In genomic region chr6:161130606-161131005, GRCh38 we compare ENCODE assay signal across 29 cellular contexts.
DNase-seq lines count a peak whose midpoint lies in the region; ATAC-seq and TF ChIP-seq lines count a peak whose summit lies in the region.
"Had no signal": no experiment of that assay in that cellular context is flagged by ENCODE, and none has a peak within 500 bp of the region (broad histone marks: within the 10 kb centered on the region; RNA-seq: fewer than 3 reads in every experiment).

No MANE protein-coding gene starts in this region.

- peaks cover 18% of the 10 kb centered on the region for H3K4me1 Mint-ChIP-seq in activated naive CD8-positive, alpha-beta T cell (ENCODE audit: low read depth)
- peaks cover 16% of the 10 kb centered on the region for H3K4me1 Mint-ChIP-seq in activated naive CD8-positive, alpha-beta T cell treated with anti-CD3 and anti-CD28 coated beads, Interleukin-2, amount 50 U/mL, for 24 hours
- peaks cover 41% of the 10 kb centered on the region for H3K4me1 Mint-ChIP-seq in dendritic cell treated with granulocyte-macrophage colony-stimulating factor and Interleukin-4, amounts not matched to agents 40 ng/mL and 50 ng/mL, for 4 days (ENCODE audit: low read depth)

- no peaks in the 10 kb centered on the region for H3K9me3 Mint-ChIP-seq in activated naive CD8-positive, alpha-beta T cell (ENCODE audit: low read depth)
- peaks cover 5% of the 10 kb centered on the region for H3K9me3 Mint-ChIP-seq in activated naive CD8-positive, alpha-beta T cell treated with anti-CD3 and anti-CD28 coated beads, Interleukin-2, amount 50 U/mL, for 24 hours
- H3K9me3 Mint-ChIP-seq in dendritic cell treated with granulocyte-macrophage colony-stimulating factor and Interleukin-4, amounts not matched to agents 40 ng/mL and 50 ng/mL, for 4 days = peaks cover 20% of the 10 kb centered on the region
- H3K9me3 Mint-ChIP-seq: CD4-positive, alpha-beta T cell had no signal

- H3K4me1 ChIP-seq in prostate gland (replicated peaks) = no peaks in the 10 kb centered on the region
- H3K4me1 ChIP-seq: Peyer's patch had no signal

- DNase-seq in activated naive CD8-positive, alpha-beta T cell treated with anti-CD3 and anti-CD28 coated beads, Interleukin-2, amount 50 U/mL, for 24 hours = no peak
- DNase-seq in LNCaP clone FGC (ENCODE audit: low read depth) (peak; percentile 71), prostate gland (ENCODE audit: low spot score) (peak; percentile 30), SKM-1 (lab: John Stamatoyannopoulos, UW; ENCODE audit: unreplicated experiment) (no peak)
- no peak for DNase-seq in activated CD4-positive, alpha-beta T cell treated with anti-CD3 and anti-CD28 coated beads, Interleukin-2, amount 50 U/mL, for 4 hours
- DNase-seq: 8988T; ACHN; CD4-positive, alpha-beta T cell; DMS 273 treated with DMSO at 0.1 percent for 48 hours; DMS79; EL; GDM1; IMR-90; KG1; NCI-H1048; NCI-H1417; NCI-H1694 treated with DMSO at 0.1 percent for 48 hours; NCI-H2081; NCI-H2171; NCI-H226; NCI-H510A; NCI-H69; Peyer's patch; SK-N-SH had no signal

- no peak for TF ChIP-seq CTCF in LNCaP clone FGC (IDR thresholded peaks at IDR 0.05; ENCODE audit: control insufficient read depth, extremely low read depth, insufficient read depth)
- no peak for TF ChIP-seq CTCF in prostate gland (IDR thresholded peaks at IDR 0.05)

- no peaks in the 10 kb centered on the region for H3K27me3 ChIP-seq in prostate gland (replicated peaks; ENCODE audit: insufficient read depth)
- H3K27me3 ChIP-seq: Peyer's patch had no signal

- H3K9me3 ChIP-seq in prostate gland = no peaks in the 10 kb centered on the region
- H3K9me3 ChIP-seq: Peyer's patch, SK-N-SH had no signal

- no peak for TF ChIP-seq POLR2A in prostate gland (IDR thresholded peaks at IDR 0.05)

- 46% methylated on average over 6 of the region's 6 CpGs for WGBS in prostate gland

- ATAC-seq in activated naive CD8-positive, alpha-beta T cell treated with anti-CD3 and anti-CD28 coated beads, Interleukin-2, amount 50 U/mL, for 24 hours = no peak
- no peak for ATAC-seq in GM18502 (IDR thresholded peaks at IDR 0.05; ENCODE audit: poor library complexity, unreplicated experiment)
- ATAC-seq: GM12878, HCT116 had no signal

- no peak overlapping the region for H3K4me3 ChIP-seq in LNCaP clone FGC (ENCODE audit: low read depth, low read length)
- no peak overlapping the region for H3K4me3 ChIP-seq in prostate gland
- H3K4me3 ChIP-seq: GM12878, Peyer's patch had no signal

- H3K36me3 ChIP-seq in prostate gland = no peaks in the 10 kb centered on the region

- peaks cover 15% of the 10 kb centered on the region for H3K36me3 Mint-ChIP-seq in activated naive CD8-positive, alpha-beta T cell
- peaks cover 39% of the 10 kb centered on the region for H3K36me3 Mint-ChIP-seq in activated naive CD8-positive, alpha-beta T cell treated with anti-CD3 and anti-CD28 coated beads, Interleukin-2, amount 50 U/mL, for 24 hours (ENCODE audit: low read depth)
- peaks cover 73% of the 10 kb centered on the region for H3K36me3 Mint-ChIP-seq in dendritic cell treated with granulocyte-macrophage colony-stimulating factor and Interleukin-4, amounts not matched to agents 40 ng/mL and 50 ng/mL, for 4 days (ENCODE audit: low read depth)

- no peak overlapping the region for H3K27ac ChIP-seq in prostate gland
- H3K27ac ChIP-seq: Peyer's patch had no signal

- H3K4me3 Mint-ChIP-seq in activated naive CD8-positive, alpha-beta T cell = no peak overlapping the region
- H3K4me3 Mint-ChIP-seq in activated naive CD8-positive, alpha-beta T cell treated with anti-CD3 and anti-CD28 coated beads, Interleukin-2, amount 50 U/mL, for 24 hours = no peak overlapping the region
- H3K4me3 Mint-ChIP-seq in dendritic cell treated with granulocyte-macrophage colony-stimulating factor and Interleukin-4, amounts not matched to agents 40 ng/mL and 50 ng/mL, for 4 days = no peak overlapping the region
- H3K4me3 Mint-ChIP-seq: CD4-positive, alpha-beta T cell had no signal

- no peaks in the 10 kb centered on the region for H3K27me3 Mint-ChIP-seq in activated naive CD8-positive, alpha-beta T cell
- H3K27me3 Mint-ChIP-seq in activated naive CD8-positive, alpha-beta T cell treated with anti-CD3 and anti-CD28 coated beads, Interleukin-2, amount 50 U/mL, for 24 hours = no peaks in the 10 kb centered on the region
- no peaks in the 10 kb centered on the region for H3K27me3 Mint-ChIP-seq in dendritic cell treated with granulocyte-macrophage colony-stimulating factor and Interleukin-4, amounts not matched to agents 40 ng/mL and 50 ng/mL, for 4 days
- H3K27me3 Mint-ChIP-seq: CD4-positive, alpha-beta T cell had no signal

- peak overlapping the region; percentile 25 for H3K27ac Mint-ChIP-seq in activated naive CD8-positive, alpha-beta T cell
- no peak overlapping the region for H3K27ac Mint-ChIP-seq in activated naive CD8-positive, alpha-beta T cell treated with anti-CD3 and anti-CD28 coated beads, Interleukin-2, amount 50 U/mL, for 24 hours
- H3K27ac Mint-ChIP-seq in dendritic cell treated with granulocyte-macrophage colony-stimulating factor and Interleukin-4, amounts not matched to agents 40 ng/mL and 50 ng/mL, for 4 days = peak overlapping the region; percentile 61

- intact Hi-C loops in dendritic cell treated with granulocyte-macrophage colony-stimulating factor and Interleukin-4, amounts not matched to agents 40 ng/mL and 50 ng/mL, for 4 days (cut with micrococcal nuclease) = no loop called here
- intact Hi-C loops in prostate gland (cut with DNase I) = no loop called here

Comparison
In these comparisons a context has a peak if more than half of its experiments do, and no peak if none do; other contexts are left out.
1. DNase-seq: peak in LNCaP clone FGC (single experiment) and prostate gland (single experiment); none in activated naive CD8-positive, alpha-beta T cell treated with anti-CD3 and anti-CD28 coated beads, Interleukin-2, amount 50 U/mL, for 24 hours (single experiment), activated CD4-positive, alpha-beta T cell treated with anti-CD3 and anti-CD28 coated beads, Interleukin-2, amount 50 U/mL, for 4 hours (0 of 2) and SKM-1 (single experiment).